ENCODE assay signal across 8 cellular contexts in the genomic region with DNA sequence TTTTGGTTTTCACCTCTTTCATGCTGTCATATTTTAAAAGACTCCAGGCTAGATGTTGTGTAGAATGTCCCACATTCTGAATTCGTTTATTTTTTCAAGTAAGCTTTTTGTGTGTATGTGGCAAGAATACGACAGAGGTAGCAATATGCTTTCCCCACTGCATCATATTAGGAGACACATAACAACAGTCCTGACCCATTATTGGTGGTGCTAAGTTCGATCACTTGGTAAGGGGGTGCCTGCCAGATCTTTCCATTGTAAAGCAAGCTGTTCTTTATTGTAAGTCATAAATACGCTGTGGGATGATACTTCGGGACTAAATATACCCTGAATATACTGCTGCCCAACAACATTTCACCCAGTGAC. TPM values are rescaled to one million over a fixed set of nuclear protein-coding genes. Genes with fewer than 3 reads are reported as not detected.
A peak's percentile ranks its signal among the peaks of the same experiment; 100 is the strongest.
DNase-seq lines count a peak whose midpoint lies in the region; ATAC-seq, FAIRE-seq and TF ChIP-seq lines count a peak whose summit lies in the region.

No MANE protein-coding gene starts in this region.

- peaks cover 36% of the 10 kb centered on the region for H3K4me1 Mint-ChIP-seq in activated CD8-positive, alpha-beta T cell treated with anti-CD3 and anti-CD28 coated beads for 36 hours (ENCODE audit: low read depth)
- H3K4me1 Mint-ChIP-seq in stimulated activated memory B cell treated with anti-CD40 and anti-IgM and Interleukin-4, amounts not matched to agents 10 μg/mL and 1 μg/mL and 100 μg/mL, for 72 hours: peaks cover 32% of the 10 kb centered on the region

- peak overlapping the region; percentile 94 for H3K4me3 Mint-ChIP-seq in activated CD8-positive, alpha-beta T cell treated with anti-CD3 and anti-CD28 coated beads for 36 hours
- H3K4me3 Mint-ChIP-seq in stimulated activated memory B cell treated with anti-CD40 and anti-IgM and Interleukin-4, amounts not matched to agents 10 μg/mL and 1 μg/mL and 100 μg/mL, for 72 hours: peak overlapping the region; percentile 94

- H4K20me1 ChIP-seq in hepatocyte (ENCODE audit: insufficient read depth, poor library complexity, severe bottlenecking): peaks cover 27% of the 10 kb centered on the region

- H3K36me3 Mint-ChIP-seq in activated CD8-positive, alpha-beta T cell treated with anti-CD3 and anti-CD28 coated beads for 36 hours (ENCODE audit: low read depth): peaks cover 35% of the 10 kb centered on the region
- peaks cover 23% of the 10 kb centered on the region for H3K36me3 Mint-ChIP-seq in stimulated activated memory B cell treated with anti-CD40 and anti-IgM and Interleukin-4, amounts not matched to agents 10 μg/mL and 1 μg/mL and 100 μg/mL, for 72 hours

- peaks cover 1% of the 10 kb centered on the region for H3K27me3 Mint-ChIP-seq in activated CD8-positive, alpha-beta T cell treated with anti-CD3 and anti-CD28 coated beads for 36 hours
- H3K27me3 Mint-ChIP-seq in stimulated activated memory B cell treated with anti-CD40 and anti-IgM and Interleukin-4, amounts not matched to agents 10 μg/mL and 1 μg/mL and 100 μg/mL, for 72 hours: no peaks in the 10 kb centered on the region

- H3K27me3 ChIP-seq in hepatocyte: no peaks in the 10 kb centered on the region

- H3K4me1 ChIP-seq in hepatocyte (ENCODE audit: insufficient read depth): peaks cover 11% of the 10 kb centered on the region

- CTCF ChIA-PET in activated CD8-positive, alpha-beta T cell treated with anti-CD3 and anti-CD28 coated beads for 36 hours (lab: Charles Lee): interaction anchor here (0.9 to 7.0 kb wide), 8 partner anchors 8 to 120 kb away, joined by 3 to 44 read pairs (median 6); no protein-coding TSS in a partner anchor

- no peaks in the 10 kb centered on the region for H3K9me2 ChIP-seq in hepatocyte (replicated peaks; ENCODE audit: insufficient read depth)

- H3K27ac ChIP-seq in hepatocyte: peak overlapping the region; percentile 90

- 50% methylated on average over 5 of the region's 5 CpGs for WGBS in hepatocyte (ENCODE audit: low lambda C conversion rate, missing lambda C conversion rate)

- DNase-seq in Right ventricle myocardium superior: no peak
- no peak for DNase-seq in left cardiac atrium
- DNase-seq in activated CD8-positive, alpha-beta T cell treated with anti-CD3 and anti-CD28 coated beads for 36 hours: no peak
- DNase-seq in hepatocyte (ENCODE audit: low spot score): no peak
- DNase-seq in foreskin melanocyte: no peak
- DNase-seq in NCI-H748 treated with DMSO at 0.1 percent for 48 hours (lab: John Stamatoyannopoulos, UW): no peak
- no peak for DNase-seq in GM12892 (ENCODE audit: insufficient read length)

- H3K79me2 ChIP-seq in hepatocyte: peaks cover 37% of the 10 kb centered on the region

- ATAC-seq in Right ventricle myocardium superior (ENCODE audit: poor library complexity): peak; percentile 2
- ATAC-seq in left cardiac atrium: no peak
- no peak for ATAC-seq in activated CD8-positive, alpha-beta T cell treated with anti-CD3 and anti-CD28 coated beads for 36 hours
- no peak for ATAC-seq in stimulated activated memory B cell treated with anti-CD40 and anti-IgM and Interleukin-4, amounts not matched to agents 10 μg/mL and 1 μg/mL and 100 μg/mL, for 72 hours

- H3K27ac Mint-ChIP-seq in activated CD8-positive, alpha-beta T cell treated with anti-CD3 and anti-CD28 coated beads for 36 hours: peak overlapping the region; percentile 87
- H3K27ac Mint-ChIP-seq in stimulated activated memory B cell treated with anti-CD40 and anti-IgM and Interleukin-4, amounts not matched to agents 10 μg/mL and 1 μg/mL and 100 μg/mL, for 72 hours: peak overlapping the region; percentile 93

- peak overlapping the region; percentile 31 for H3K4me3 ChIP-seq in hepatocyte

- FAIRE-seq in GM12892 (lab: Jason Lieb, UNC): no peak

- H3K9me3 ChIP-seq in hepatocyte (ENCODE audit: low read depth): no peaks in the 10 kb centered on the region

- intact Hi-C loops in Right ventricle myocardium superior (cut with DNase I): loop anchor here (10.0 kb wide), 1 partner anchor 114 kb away; no protein-coding TSS in a partner anchor
- intact Hi-C loops in left cardiac atrium (cut with DNase I): loop anchor here (5.0 to 10.0 kb wide), 4 partner anchors 76 to 121 kb away; no protein-coding TSS in a partner anchor
- intact Hi-C loops in activated CD8-positive, alpha-beta T cell treated with anti-CD3 and anti-CD28 coated beads for 36 hours (cut with micrococcal nuclease): loop anchor here (2.0 to 10.0 kb wide), 4 partner anchors 14 to 110 kb away; no protein-coding TSS in a partner anchor

- H3K9me3 Mint-ChIP-seq in activated CD8-positive, alpha-beta T cell treated with anti-CD3 and anti-CD28 coated beads for 36 hours: no peaks in the 10 kb centered on the region
- no peaks in the 10 kb centered on the region for H3K9me3 Mint-ChIP-seq in stimulated activated memory B cell treated with anti-CD40 and anti-IgM and Interleukin-4, amounts not matched to agents 10 μg/mL and 1 μg/mL and 100 μg/mL, for 72 hours

- peak overlapping the region; percentile 77 for H2AFZ ChIP-seq in hepatocyte

- no peaks in the 10 kb centered on the region for H3K36me3 ChIP-seq in hepatocyte (replicated peaks; ENCODE audit: insufficient read depth, low read depth)

- peak overlapping the region; percentile 81 for H3K4me2 ChIP-seq in hepatocyte

- TF ChIP-seq POLR2A in GM12892 (IDR thresholded peaks at IDR 0.05; ENCODE audit: low read depth, low read length): no peak

- POLR2A ChIA-PET in activated CD8-positive, alpha-beta T cell treated with anti-CD3 and anti-CD28 coated beads for 36 hours (lab: Charles Lee): interaction anchor here (0.9 to 4.0 kb wide), 14 partner anchors 8 to 119 kb away, joined by 3 to 53 read pairs (median 4); no protein-coding TSS in a partner anchor

- no peak for TF ChIP-seq CTCF in activated CD8-positive, alpha-beta T cell treated with anti-CD3 and anti-CD28 coated beads for 36 hours (IDR thresholded peaks at IDR 0.05)
- no peak for TF ChIP-seq CTCF in hepatocyte (IDR thresholded peaks at IDR 0.05; ENCODE audit: poor library complexity)

RNA-seq across cellular contexts. Expression of a gene that starts 0.6 kb away (rescaled TPM):
- total RNA-seq in Right ventricle myocardium superior (19.1 TPM), left cardiac atrium (10 to 100 TPM; 18.6 to 25.2 TPM), hepatocyte (27.0 and 28.6 TPM in 2 replicates)
- total RNA-seq in activated CD8-positive, alpha-beta T cell treated with anti-CD3 and anti-CD28 coated beads for 36 hours: 10 to 100 TPM; 66.2 to 73.7 TPM
- polyA plus RNA-seq in hepatocyte: 12.5 and 12.7 TPM in 2 replicates
- polyA plus RNA-seq in GM12892 (2012; ENCODE audit: missing spikeins): 43.1 TPM
